Comparison of ENCODE assay signal across 20 cellular contexts in the genomic region with DNA sequence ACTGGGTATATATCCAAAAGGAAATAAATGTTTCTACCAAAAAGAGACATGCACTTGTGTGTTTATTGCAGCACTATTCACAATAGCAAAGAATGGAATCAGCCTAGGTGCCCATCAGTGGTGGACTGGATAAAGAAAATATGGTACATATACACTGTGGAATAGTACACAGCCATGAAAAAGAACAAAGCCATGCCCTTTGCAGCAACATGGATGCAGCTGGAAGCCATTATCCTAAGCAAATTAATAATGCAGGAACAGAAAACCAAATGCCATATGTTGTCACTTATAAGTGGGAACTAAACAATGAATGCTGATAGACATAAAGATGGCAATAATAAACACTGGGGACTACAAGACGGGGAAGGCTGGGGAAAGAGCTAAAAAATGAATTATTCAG.
DNase-seq lines count a peak whose midpoint lies in the region; ATAC-seq, FAIRE-seq and TF ChIP-seq lines count a peak whose summit lies in the region.
"Had no signal": no experiment of that assay in that cellular context is flagged by ENCODE, and none has a peak within 500 bp of the region (broad histone marks: within the 10 kb centered on the region; RNA-seq: fewer than 3 reads in every experiment).

No MANE protein-coding gene starts in this region.

- POLR2A ChIA-PET in GM12878 (lab: Charles Lee) = interaction anchor here (1.4 to 2.1 kb wide), 2 partner anchors 29 to 35 kb away, joined by 3 to 6 read pairs; no protein-coding TSS in a partner anchor

- peaks cover 10% of the 10 kb centered on the region for H3K9me3 ChIP-seq in GM12878 (replicated peaks; ENCODE audit: control insufficient read depth, insufficient read depth, low read length)

- no peak for TF ChIP-seq RAD21 in GM12878 (IDR thresholded peaks at IDR 0.05; ENCODE audit: insufficient read depth, low read depth, low read length)

- SMC1A ChIA-PET in GM12878 (lab: Charles Lee; ENCODE audit: uncharacterized antibody, unreplicated experiment) = interaction anchor here (1.0 to 1.8 kb wide), 5 partner anchors 8 to 49 kb away, joined by 3 to 5 read pairs (median 4); no protein-coding TSS in a partner anchor

- H4K20me1 ChIP-seq in GM12878 (ENCODE audit: control insufficient read depth, insufficient read depth) = 0 out of 2 replicates have a peak, but pooled peaks cover 2% of the 10 kb centered on the region

- no peak for TF ChIP-seq EP300 in GM12878 (IDR thresholded peaks at IDR 0.05; ENCODE audit: borderline replicate concordance in 1 of 2, control insufficient read depth in 1 of 2, low read depth in 2 of 2, low read length in 2 of 2)

- H3K27ac ChIP-seq in GM12878 (ENCODE audit: control insufficient read depth, insufficient read depth) = no peak overlapping the region
- H3K27ac ChIP-seq: C4-2B, GM23248, HL-60 had no signal

- no peak overlapping the region for H3K4me3 Mint-ChIP-seq in activated naive CD8-positive, alpha-beta T cell
- H3K4me3 Mint-ChIP-seq in activated naive CD8-positive, alpha-beta T cell treated with anti-CD3 and anti-CD28 coated beads for 36 hours = no peak overlapping the region
- H3K4me3 Mint-ChIP-seq: HFFc6 had no signal

- intact Hi-C loops in GM12878 (cut with micrococcal nuclease; ENCODE audit: unreplicated experiment) (no loop called here), lower leg skin (cut with DNase I; ENCODE audit: low total_unique reads) (no loop called here)

- FAIRE-seq in GM12891 (lab: Jason Lieb, UNC) = peak; percentile 73
- FAIRE-seq in GM12878 (lab: Jason Lieb, UNC) = no peak
- FAIRE-seq: GM19239, H54 had no signal

- H3K27me3 Mint-ChIP-seq in activated naive CD8-positive, alpha-beta T cell = no peaks in the 10 kb centered on the region
- no peaks in the 10 kb centered on the region for H3K27me3 Mint-ChIP-seq in activated naive CD8-positive, alpha-beta T cell treated with anti-CD3 and anti-CD28 coated beads for 36 hours
- H3K27me3 Mint-ChIP-seq: CD4-positive, alpha-beta memory T cell had no signal

- H3K36me3 ChIP-seq in GM12878 (ENCODE audit: control insufficient read depth in 2 of 2, insufficient read depth in 2 of 2, low read length in 1 of 2) = peaks cover 15 to 52% of the 10 kb centered on the region in 2 experiments

- H3K4me1 ChIP-seq in GM12878 (ENCODE audit: control insufficient read depth, insufficient read depth, low read length) = peaks cover 43% of the 10 kb centered on the region

- peak overlapping the region; percentile 64 for H3K27ac Mint-ChIP-seq in activated naive CD8-positive, alpha-beta T cell
- H3K27ac Mint-ChIP-seq in activated naive CD8-positive, alpha-beta T cell treated with anti-CD3 and anti-CD28 coated beads for 36 hours = no peak overlapping the region
- H3K27ac Mint-ChIP-seq: HFFc6 had no signal

- TF ChIP-seq CTCF in GM12878 (IDR thresholded peaks at IDR 0.05 in 2 of 3, conservative IDR thresholded peaks at IDR 0.05 in 1 of 3; ENCODE audit: control insufficient read depth in 2 of 3, extremely low read depth in 1 of 3, insufficient read depth in 1 of 3, low read depth in 3 of 3, low read length in 3 of 3) = no peak
- TF ChIP-seq CTCF in lower leg skin (IDR thresholded peaks at IDR 0.05) = no peak

- H3K4me3 ChIP-seq in GM12878 = no peak overlapping the region
- no peak overlapping the region for H3K4me3 ChIP-seq in lower leg skin (ENCODE audit: low read depth, poor library complexity, severe bottlenecking)
- H3K4me3 ChIP-seq: GM23248 had no signal

- no peak for ATAC-seq in GM12878

- 95% methylated on average over 1 of the region's 1 CpG for WGBS in GM12878 (ENCODE audit: insufficient coverage, insufficient replicate concordance, low lambda C conversion rate, missing lambda C conversion rate)
- WGBS in lower leg skin, 2 donors = 63 to 75% methylated on average over 1 of the region's 1 CpG

- RAD21 ChIA-PET in GM12878 (lab: Charles Lee; ENCODE audit: unreplicated experiment) = no interaction called here

- BruUV-seq in GM12878 (replicated peaks; lab: Mats Ljungman, UMichigan) = no TSS peak

- peaks cover 73% of the 10 kb centered on the region for H3K79me2 ChIP-seq in GM12878 (ENCODE audit: control insufficient read depth, insufficient read depth, low read length)

- H2AFZ ChIP-seq in GM12878 (ENCODE audit: control insufficient read depth, low read depth, low read length) = no peak overlapping the region
- H2AFZ ChIP-seq: GM23248 had no signal

- CTCF ChIA-PET in GM12878 (lab: Yijun Ruan, JAX) = interaction anchor here (1.4 kb wide), 1 partner anchor 77 kb away, joined by 3 read pairs; no protein-coding TSS in a partner anchor

- no peak for DNase-seq in activated naive CD8-positive, alpha-beta T cell treated with anti-CD3 and anti-CD28 coated beads for 36 hours
- no peak for DNase-seq in GM12891 (ENCODE audit: insufficient read length, low spot score)
- no peak for DNase-seq in GM12878 (ENCODE audit: low read depth, low spot score)
- DNase-seq in lower leg skin (ENCODE audit: low spot score in 2 of 2) = no peak
- DNase-seq in G401 (ENCODE audit: low spot score) = no peak
- no peak for DNase-seq in NCI-H2107 treated with DMSO at 0.1 percent for 48 hours (lab: John Stamatoyannopoulos, UW; ENCODE audit: unreplicated experiment)
- DNase-seq: CD4-positive, alpha-beta memory T cell; DMS153; DMS79; GF-D8; GM23248; HCEC 1CT; HFFc6; IMR-90; KBM-7 had no signal

- TF ChIP-seq POLR2A in GM12891 (IDR thresholded peaks at IDR 0.05; ENCODE audit: low read depth, low read length) (no peak), GM12878 (IDR thresholded peaks at IDR 0.05; ENCODE audit: low read depth, low read length) (no peak), lower leg skin (IDR thresholded peaks at IDR 0.05) (no peak)

- in situ Hi-C loops in GM12878 (cut with MboI) = no loop called here
- in situ Hi-C loops in G401 (cut with HindIII; ENCODE audit: low sequenced_read_pairs) = no loop called here

- H3K9ac ChIP-seq in GM12878 (ENCODE audit: control insufficient read depth, insufficient read depth, low read length) = no peak overlapping the region
- H3K9ac ChIP-seq: GM23248 had no signal

- peaks cover 15% of the 10 kb centered on the region for H3K9me3 Mint-ChIP-seq in activated naive CD8-positive, alpha-beta T cell (ENCODE audit: low read depth)
- H3K9me3 Mint-ChIP-seq in activated naive CD8-positive, alpha-beta T cell treated with anti-CD3 and anti-CD28 coated beads for 36 hours = peaks cover 53% of the 10 kb centered on the region
- H3K9me3 Mint-ChIP-seq: HFFc6 had no signal

- no peak overlapping the region for H3K4me2 ChIP-seq in GM12878 (ENCODE audit: control insufficient read depth, insufficient read depth)

- peaks cover 56% of the 10 kb centered on the region for H3K36me3 Mint-ChIP-seq in activated naive CD8-positive, alpha-beta T cell
- peaks cover 83% of the 10 kb centered on the region for H3K36me3 Mint-ChIP-seq in activated naive CD8-positive, alpha-beta T cell treated with anti-CD3 and anti-CD28 coated beads for 36 hours

- H3K4me1 Mint-ChIP-seq in activated naive CD8-positive, alpha-beta T cell (ENCODE audit: low read depth) = peaks cover 68% of the 10 kb centered on the region
- peaks cover 60% of the 10 kb centered on the region for H3K4me1 Mint-ChIP-seq in activated naive CD8-positive, alpha-beta T cell treated with anti-CD3 and anti-CD28 coated beads for 36 hours

- H3K27me3 ChIP-seq in GM12878 (replicated peaks in 1 of 2; ENCODE audit: control insufficient read depth in 2 of 2, insufficient read depth in 2 of 2, low read length in 1 of 2) = no peaks in the 10 kb centered on the region

TF ChIP-seq in GM12891, 5 proteins besides CTCF, POLR2A, EP300 and RAD21:
- no peak for TF ChIP-seq TAF1 (IDR thresholded peaks at IDR 0.05; ENCODE audit: low read depth, low read length)
- no peak for TF ChIP-seq POU2F2 (IDR thresholded peaks at IDR 0.05; ENCODE audit: low read depth, low read length)
- no peak for TF ChIP-seq POLR2AphosphoS5 (IDR thresholded peaks at IDR 0.05; ENCODE audit: low read depth, low read length)
- TF ChIP-seq PAX5 (IDR thresholded peaks at IDR 0.05; ENCODE audit: insufficient read depth, low read length, severe bottlenecking) = no peak
- no peak for TF ChIP-seq SPI1 (IDR thresholded peaks at IDR 0.05; ENCODE audit: low read depth, low read length)
TF ChIP-seq in GM12891: peak in this region for 0.

TF ChIP-seq in GM12878, 131 proteins besides CTCF, POLR2A, EP300 and RAD21 (continues in another document):
- TF ChIP-seq ATF7 (IDR thresholded peaks at IDR 0.05; ENCODE audit: low read depth) (no peak), IRF3 (IDR thresholded peaks at IDR 0.05) (no peak), ZNF217 (IDR thresholded peaks at IDR 0.05) (peak; percentile 81; the same call in 1 of the 2 replicates), POLR2AphosphoS5 (IDR thresholded peaks at IDR 0.05; ENCODE audit: low read length) (peak; percentile 45; the same call in 1 of the 2 replicates), CHD4 (IDR thresholded peaks at IDR 0.05) (no peak), YBX1 (IDR thresholded peaks at IDR 0.05) (no peak), MTA3 (IDR thresholded peaks at IDR 0.05; ENCODE audit: borderline replicate concordance, low read length) (no peak)
